ENCODE assay signal across 1 cellular context in genomic region chr20:62133864-62134263, GRCh38.
TF ChIP-seq lines count a peak whose summit lies in the region.

No MANE protein-coding gene starts in this region.

TF ChIP-seq in SK-N-SH, 30 proteins besides CTCF, POLR2A, EP300 and RAD21 (continued from another document):
- TF ChIP-seq TAF1 (IDR thresholded peaks at IDR 0.05; ENCODE audit: borderline replicate concordance, low read depth, low read length), result no peak
